Comparison of ENCODE assay signal across 16 cellular contexts in the genomic region with DNA sequence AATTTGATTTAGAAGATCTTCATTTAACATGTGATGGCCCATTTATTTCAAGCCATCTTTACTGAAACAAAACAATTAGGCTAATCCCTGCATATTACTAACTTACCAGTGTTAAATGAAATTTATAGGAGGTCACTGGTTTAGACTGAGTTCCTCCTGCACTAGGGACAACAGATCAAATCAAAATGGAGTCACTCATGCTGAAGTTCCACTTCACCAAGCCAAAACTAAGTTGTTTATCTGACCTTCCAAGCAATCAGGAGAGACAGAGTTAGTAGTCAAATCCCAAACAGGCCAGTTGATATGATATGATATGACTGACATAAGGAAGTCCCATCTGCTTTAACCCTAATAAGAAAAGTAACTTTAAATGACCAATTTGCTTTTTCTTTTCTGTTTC.
"Had no signal": no experiment of that assay in that cellular context is flagged by ENCODE, and none has a peak within 500 bp of the region (broad histone marks: within the 10 kb centered on the region; RNA-seq: fewer than 3 reads in every experiment).

No MANE protein-coding gene starts in this region.

- H3K9me3 Mint-ChIP-seq: nephron progenitor cell had no signal

- H3K36me3 ChIP-seq: gastrocnemius medialis, heart right ventricle, left lung, thoracic aorta had no signal

- FAIRE-seq: keratinocyte had no signal

- H3K4me3 ChIP-seq: gastrocnemius medialis, heart right ventricle, left lung, SK-N-MC, thoracic aorta had no signal

- H3K27ac ChIP-seq: gastrocnemius medialis, heart right ventricle, left lung, SK-N-MC had no signal

- H3K4me3 Mint-ChIP-seq: memory B cell; nephron progenitor cell; T-helper 1 cell treated with Interleukin-12 subunit alpha and Interleukin-12 subunit beta and Interleukin-4 antibody, amounts not matched to agents 30 μg/mL and 1 μg/mL, for 36 hours had no signal

- H3K27ac Mint-ChIP-seq: memory B cell; nephron progenitor cell; T-helper 1 cell treated with Interleukin-12 subunit alpha and Interleukin-12 subunit beta and Interleukin-4 antibody, amounts not matched to agents 30 μg/mL and 1 μg/mL, for 36 hours had no signal

- ATAC-seq: gastrocnemius medialis; heart right ventricle; left lung; stimulated activated naive CD8-positive, alpha-beta T cell treated with anti-CD3 and anti-CD28 coated beads, Interleukin-15, Interleukin-2, amounts not matched to agents 100 U/mL and 50 U/mL, for 24 hours had no signal

- H3K27me3 Mint-ChIP-seq: memory B cell had no signal

- H3K27me3 ChIP-seq: gastrocnemius medialis, heart right ventricle, left lung had no signal

- DNase-seq: activated naive CD4-positive, alpha-beta T cell treated with Interleukin-2 at 50 U/mL for 16 hours; activated T-cell treated with anti-CD3 and anti-CD28 coated beads for 4 hours; caudate nucleus; cortex of kidney; effector memory CD4-positive, alpha-beta T cell; gastrocnemius medialis; heart right ventricle; left lung; nephron progenitor cell; stimulated activated CD4-positive, alpha-beta T cell treated with anti-CD3 and anti-CD28 coated beads, Interleukin-12 subunit alpha, Interleukin-12 subunit beta, amount 100 ng/mL, for 4 hours; stimulated activated naive CD8-positive, alpha-beta T cell treated with anti-CD3 and anti-CD28 coated beads, Interleukin-15, Interleukin-2, amounts not matched to agents 100 U/mL and 50 U/mL, for 24 hours had no signal

- H3K9me3 ChIP-seq: gastrocnemius medialis, heart right ventricle, left lung, thoracic aorta had no signal
